In the genomic region with DNA sequence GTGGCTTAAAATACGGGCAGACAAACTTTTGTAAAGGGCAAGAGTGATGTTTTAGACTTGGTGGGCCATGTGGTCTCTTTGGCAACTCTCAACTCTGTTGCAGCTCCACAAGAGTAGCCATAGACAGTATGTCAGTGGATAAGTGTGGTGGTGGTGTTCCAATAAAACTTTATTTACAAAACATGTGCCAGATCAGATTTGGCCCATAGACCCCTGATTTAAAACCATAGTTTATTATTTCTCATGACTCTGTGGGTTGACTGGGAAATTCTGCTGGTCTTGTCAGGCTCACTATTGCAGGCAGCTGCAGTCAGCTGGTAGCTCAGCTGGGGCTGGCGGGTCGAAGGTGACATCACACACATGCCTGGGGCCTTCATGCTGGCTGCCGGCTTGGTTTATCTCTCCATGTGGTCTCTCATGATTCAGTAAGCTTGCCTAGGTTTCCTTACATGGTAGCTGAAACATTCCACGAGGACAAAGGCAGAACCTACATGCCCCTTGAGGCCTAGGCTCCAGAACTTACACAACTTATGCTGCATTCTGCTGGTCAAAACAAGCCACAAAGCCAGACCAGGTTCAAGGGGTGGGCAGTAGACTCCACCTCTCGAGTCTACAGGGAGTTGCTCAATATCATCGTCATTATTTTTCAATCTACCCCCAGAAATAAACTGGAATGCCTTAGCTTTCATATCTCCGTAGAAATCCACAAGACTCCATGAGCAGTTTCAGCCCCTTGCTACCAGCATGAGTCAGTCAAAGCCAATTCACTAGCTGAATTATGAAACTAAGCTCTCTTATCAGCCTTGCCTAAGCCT, we compare ENCODE assay signal across 1 cellular context.
TF ChIP-seq lines count a peak whose summit lies in the region.

No MANE protein-coding gene starts in this region.

TF ChIP-seq in H1, 55 proteins besides CTCF, POLR2A, EP300 and RAD21:
- no peak for TF ChIP-seq TAF1 (IDR thresholded peaks at IDR 0.05; ENCODE audit: low read depth, low read length)
- no peak for TF ChIP-seq JUND (IDR thresholded peaks at IDR 0.05; ENCODE audit: low read length)
TF ChIP-seq in H1: peak in this region for 0.
